ENCODE assay signal across 24 cellular contexts in genomic region chr11:64330888-64331287, GRCh38. TPM values are rescaled to one million over a fixed set of nuclear protein-coding genes. Genes with fewer than 3 reads are reported as not detected.
DNase-seq lines count a peak whose midpoint lies in the region; ATAC-seq and TF ChIP-seq lines count a peak whose summit lies in the region.
"Had no signal": no experiment of that assay in that cellular context is flagged by ENCODE, and none has a peak within 500 bp of the region (broad histone marks: within the 10 kb centered on the region; RNA-seq: fewer than 3 reads in every experiment).

No MANE protein-coding gene starts in this region.

- H3K4me3 ChIP-seq in HCT116 (replicated peaks in 1 of 2; ENCODE audit: low read depth in 1 of 2, low read length in 2 of 2) (no peak overlapping the region), aorta (ENCODE audit: low read length in 2 of 2) (no peak overlapping the region)
- H3K4me3 ChIP-seq: smooth muscle cell, testis had no signal

- no peak overlapping the region for H2AFZ ChIP-seq in HCT116 (ENCODE audit: low read depth, low read length, poor library complexity, severe bottlenecking)

- WGBS in aorta, 2 donors, result 89 to 90% methylated on average over 11 of the region's 11 CpGs

- peak overlapping the region; percentile 78 for H3K4me2 ChIP-seq in HCT116 (ENCODE audit: low read length)
- H3K4me2 ChIP-seq: smooth muscle cell had no signal

- H3K4me1 Mint-ChIP-seq in WTC11, result peaks cover 10% of the 10 kb centered on the region
- H3K4me1 Mint-ChIP-seq in natural killer cell treated with Interleukin-12 subunit alpha and Interleukin-12 subunit beta and Interleukin-15 and Interleukin-18, amount 100 ng/mL, for 72 hours (ENCODE audit: low read depth in 2 of 2), result peaks cover 17 to 24% of the 10 kb centered on the region in 2 donors

- H3K36me3 ChIP-seq in HCT116 (ENCODE audit: control insufficient read depth in 1 of 2, insufficient read depth in 2 of 2, low read length in 2 of 2) (no peaks in the 10 kb centered on the region), aorta (ENCODE audit: control insufficient read depth in 1 of 2, insufficient read depth in 2 of 2, low read length in 1 of 2) (no peaks in the 10 kb centered on the region)
- H3K36me3 ChIP-seq: brain microvascular endothelial cell had no signal

- no peaks in the 10 kb centered on the region for H4K20me1 ChIP-seq in HCT116 (ENCODE audit: insufficient read depth)

- DNase-seq in HCT116 (ENCODE audit: low read depth, low spot score) (no peak), WTC11 (ENCODE audit: low spot score) (peak; percentile 11), aorta (no peak), NCI-H1930 (lab: John Stamatoyannopoulos, UW) (no peak)
- no peak for DNase-seq in natural killer cell treated with Interleukin-12 subunit alpha and Interleukin-12 subunit beta and Interleukin-15 and Interleukin-18, amount 100 ng/mL, for 72 hours (ENCODE audit: low spot score)
- no peak for DNase-seq in activated CD4-positive, CD25-positive, alpha-beta regulatory T cell (lab: John Stamatoyannopoulos, UW)
- DNase-seq: activated CD4-positive, alpha-beta T cell treated with anti-CD3 and anti-CD28 coated beads for 4 hours; brain microvascular endothelial cell; CD4-positive, alpha-beta T cell; cortex of kidney; DMS 273 treated with DMSO at 0.1 percent for 48 hours; head of caudate nucleus; NCI-H1092 treated with DMSO at 0.1 percent for 48 hours; NCI-H2029; NCI-H345; NCI-H82; OCI-M1; retina; SIG-M5; stimulated activated CD4-positive, alpha-beta T cell treated with anti-CD3 and anti-CD28 coated beads, Interleukin-2, amount 100 ng/mL, for 48 hours; stimulated activated naive CD4-positive, alpha-beta T cell; testis had no signal

- TF ChIP-seq CTCF in HCT116 (IDR thresholded peaks at IDR 0.05 in 2 of 3, conservative IDR thresholded peaks at IDR 0.05 in 1 of 3; ENCODE audit: borderline replicate concordance in 1 of 3, insufficient read depth in 1 of 3, low read depth in 2 of 3, low read length in 2 of 3) (no peak), WTC11 (IDR thresholded peaks at IDR 0.05) (no peak)

- no peaks in the 10 kb centered on the region for H3K79me2 ChIP-seq in HCT116 (ENCODE audit: insufficient read depth, low read length)

- BruUV-seq in HCT116 (replicated peaks; lab: Mats Ljungman, UMichigan), result no TSS peak

- intact Hi-C loops in HCT116 (cut with micrococcal nuclease), result loop anchor here (1.0 kb wide), 1 partner anchor 14 kb away; the partner anchor contains the start of gene TRMT112
- intact Hi-C loops in aorta (cut with DNase I), result no loop called here

- ATAC-seq in HCT116 (no peak), WTC11 (no peak), aorta (ENCODE audit: low FRiP score) (no peak)
- no peak for ATAC-seq in natural killer cell treated with Interleukin-12 subunit alpha and Interleukin-12 subunit beta and Interleukin-15 and Interleukin-18, amount 100 ng/mL, for 72 hours

- no peaks in the 10 kb centered on the region for H3K36me3 Mint-ChIP-seq in WTC11
- no peaks in the 10 kb centered on the region for H3K36me3 Mint-ChIP-seq in natural killer cell treated with Interleukin-12 subunit alpha and Interleukin-12 subunit beta and Interleukin-15 and Interleukin-18, amount 100 ng/mL, for 72 hours

- H3K9me3 ChIP-seq in HCT116 (ENCODE audit: control insufficient read depth in 1 of 2, insufficient read depth in 1 of 2, low read depth in 1 of 2, low read length in 2 of 2) (no peaks in the 10 kb centered on the region), aorta (ENCODE audit: control insufficient read depth, low read length) (no peaks in the 10 kb centered on the region)
- H3K9me3 ChIP-seq: testis had no signal

- H3K27me3 Mint-ChIP-seq in WTC11 (ENCODE audit: low read depth), result peaks cover 14% of the 10 kb centered on the region; the same call in 1 of the 2 replicates
- no peaks in the 10 kb centered on the region for H3K27me3 Mint-ChIP-seq in natural killer cell treated with Interleukin-12 subunit alpha and Interleukin-12 subunit beta and Interleukin-15 and Interleukin-18, amount 100 ng/mL, for 72 hours
- H3K27me3 Mint-ChIP-seq: CD4-positive, alpha-beta T cell had no signal

- TF ChIP-seq RAD21 in HCT116 (IDR thresholded peaks at IDR 0.05; ENCODE audit: low read depth), result no peak

- no peak overlapping the region for H3K27ac Mint-ChIP-seq in WTC11
- peak overlapping the region; percentile 75 to 79 for H3K27ac Mint-ChIP-seq in natural killer cell treated with Interleukin-12 subunit alpha and Interleukin-12 subunit beta and Interleukin-15 and Interleukin-18, amount 100 ng/mL, for 72 hours

- no peak for TF ChIP-seq POLR2A in HCT116 (IDR thresholded peaks at IDR 0.05; ENCODE audit: borderline replicate concordance, extremely low read depth, insufficient read depth, insufficient read length)

- H3K4me1 ChIP-seq in HCT116 (ENCODE audit: control insufficient read depth in 1 of 2, insufficient read depth in 2 of 2, low read length in 2 of 2) (peaks cover 29 to 47% of the 10 kb centered on the region in 2 experiments), aorta (ENCODE audit: control insufficient read depth in 1 of 2, insufficient read depth in 2 of 2, low read length in 2 of 2) (no peaks in the 10 kb centered on the region)

- peak overlapping the region; percentile 62; the same call in 1 of the 2 replicates for H3K9ac ChIP-seq in HCT116 (ENCODE audit: low read length)

- H3K4me3 Mint-ChIP-seq in WTC11, result no peak overlapping the region
- H3K4me3 Mint-ChIP-seq in natural killer cell treated with Interleukin-12 subunit alpha and Interleukin-12 subunit beta and Interleukin-15 and Interleukin-18, amount 100 ng/mL, for 72 hours, result peak overlapping the region; percentile 68
- H3K4me3 Mint-ChIP-seq: CD4-positive, alpha-beta T cell had no signal

- H3K9me3 Mint-ChIP-seq in WTC11, result 0 out of 2 replicates have a peak, but pooled peaks cover 3% of the 10 kb centered on the region
- no peaks in the 10 kb centered on the region for H3K9me3 Mint-ChIP-seq in natural killer cell treated with Interleukin-12 subunit alpha and Interleukin-12 subunit beta and Interleukin-15 and Interleukin-18, amount 100 ng/mL, for 72 hours
- H3K9me3 Mint-ChIP-seq: activated T-helper 2 cell treated with anti-CD3 and anti-CD28 coated beads, Interferon-gamma antibody, Interleukin-2, Interleukin-4, amounts not matched to agents 10 μg/mL and 5 μg/mL and 100 μg/mL, durations not matched to agents 14 hours and 24 hours and 36 hours; CD4-positive, alpha-beta T cell had no signal

- RAD21 ChIA-PET in HCT116 (lab: Charles Lee; ENCODE audit: low non-redundant PET in 1 of 2, low total read pairs in 2 of 2, uncharacterized antibody in 2 of 2, unreplicated experiment in 2 of 2), result interaction anchor here (1.4 to 1.8 kb wide), 3 partner anchors 13 to 24 kb away, joined by 5 to 8 read pairs (median 6); partner anchors contain the start of genes PRDX5 (in 2 of the 2) and TRMT112 (in 1 of the 2)

- no peaks in the 10 kb centered on the region for H3K27me3 ChIP-seq in HCT116 (ENCODE audit: insufficient read depth, low read length)
- H3K27me3 ChIP-seq in aorta (ENCODE audit: control insufficient read depth in 1 of 2, insufficient read depth in 2 of 2, low read length in 1 of 2), result no peaks in the 10 kb centered on the region
- H3K27me3 ChIP-seq: brain microvascular endothelial cell, testis had no signal

- POLR2A ChIA-PET in HCT116 (lab: Charles Lee) (interaction anchor here (0.9 to 5.9 kb wide), 11 partner anchors 8 to 1490 kb away, joined by 3 to 77 read pairs (median 4); partner anchors contain the start of genes PRDX5 and TRMT112), WTC11 (lab: Charles Lee) (interaction anchor here (1.0 kb wide), 1 partner anchor 14 kb away, joined by 6 read pairs; the partner anchor contains the start of genes PRDX5 and TRMT112)

- CTCF ChIA-PET in HCT116 (lab: Charles Lee), result interaction anchor here (0.8 to 3.9 kb wide), 8 partner anchors 12 to 127 kb away, joined by 3 to 46 read pairs (median 12); partner anchors contain the start of genes BAD, ESRRA, PRDX5 and TRMT112
- CTCF ChIA-PET in WTC11 (lab: Charles Lee), result interaction anchor here (0.5 to 4.8 kb wide), 22 partner anchors 11 to 557 kb away, joined by 3 to 118 read pairs (median 6); partner anchors contain the start of genes BAD, CCDC88B, ESRRA and PRDX5

- no peaks in the 10 kb centered on the region for H3K9me2 ChIP-seq in HCT116 (ENCODE audit: insufficient read depth)

- H3K27ac ChIP-seq in HCT116 (ENCODE audit: low read depth, low read length) (no peak overlapping the region; the same call in 1 of the 2 replicates), aorta (ENCODE audit: low read depth in 1 of 2, low read length in 2 of 2) (no peak overlapping the region)
- H3K27ac ChIP-seq: brain microvascular endothelial cell, testis had no signal

RNA-seq across cellular contexts. Expression of gene CCDC88B, which starts 9.1 kb away (rescaled TPM):
- total RNA-seq in HCT116 (2021; ENCODE audit: unreplicated experiment), result 14.7 TPM
- polyA plus RNA-seq in HCT116 (2012), result 18.7 and 19.8 TPM in 2 replicates
- total RNA-seq in WTC11 (2021), result 17.0 to 22.0 TPM (median 19.9 TPM) in 3 replicates
- total RNA-seq in natural killer cell treated with Interleukin-12 subunit alpha and Interleukin-12 subunit beta and Interleukin-15 and Interleukin-18, amount 100 ng/mL, for 72 hours, result 100 to 1,000 TPM; 172 to 224 TPM
- 10 to 100 TPM in 1 of 2 donors, 1 to 10 TPM in 1; 7.4 to 19.0 TPM for total RNA-seq in aorta
- polyA plus RNA-seq in aorta, result 10 to 100 TPM; 13.4 to 28.5 TPM

RNA-seq across cellular contexts. Expression of gene PRDX5, which starts 13.0 kb away (rescaled TPM):
- total RNA-seq in HCT116 (2021; ENCODE audit: unreplicated experiment) (267 TPM), WTC11 (2021) (255 to 293 TPM (median 282 TPM) in 3 replicates), aorta (10 to 100 TPM; 69.9 to 95.7 TPM)
- polyA plus RNA-seq in HCT116 (2012), result 452 and 454 TPM in 2 replicates
- total RNA-seq in natural killer cell treated with Interleukin-12 subunit alpha and Interleukin-12 subunit beta and Interleukin-15 and Interleukin-18, amount 100 ng/mL, for 72 hours, result 100 to 1,000 TPM in 1 of 2 donors, 10 to 100 TPM in 1; 83.5 to 116 TPM
- polyA plus RNA-seq in aorta, result 100 to 1,000 TPM; 188 to 316 TPM

RNA-seq across cellular contexts. Expression of gene TRMT112, which starts 13.5 kb away (rescaled TPM):
- 328 TPM for total RNA-seq in HCT116 (2021; ENCODE audit: unreplicated experiment)
- polyA plus RNA-seq in HCT116 (2012), result 348 and 366 TPM in 2 replicates
- total RNA-seq in WTC11 (2021), result 285 to 321 TPM (median 314 TPM) in 3 replicates
- total RNA-seq in natural killer cell treated with Interleukin-12 subunit alpha and Interleukin-12 subunit beta and Interleukin-15 and Interleukin-18, amount 100 ng/mL, for 72 hours, result 100 to 1,000 TPM; 171 to 203 TPM
- 100 to 1,000 TPM; 139 TPM for total RNA-seq in aorta
- 100 to 1,000 TPM; 207 to 270 TPM for polyA plus RNA-seq in aorta

RNA-seq across cellular contexts. Expression of gene ESRRA, which starts 25.6 kb away (rescaled TPM):
- total RNA-seq in HCT116 (2021; ENCODE audit: unreplicated experiment) (62.7 TPM), WTC11 (2021) (56.3 to 81.9 TPM (median 59.1 TPM) in 3 replicates), aorta (10 to 100 TPM; 25.9 to 27.6 TPM)
- polyA plus RNA-seq in HCT116 (2012), result 37.8 and 43.4 TPM in 2 replicates
- 100 to 1,000 TPM in 1 of 2 donors, 10 to 100 TPM in 1; 67.2 to 116 TPM for total RNA-seq in natural killer cell treated with Interleukin-12 subunit alpha and Interleukin-12 subunit beta and Interleukin-15 and Interleukin-18, amount 100 ng/mL, for 72 hours
- polyA plus RNA-seq in aorta, result 10 to 100 TPM; 32.3 to 54.7 TPM

RNA-seq across cellular contexts. Expression of gene RPS6KA4, which starts 28.1 kb away (rescaled TPM):
- total RNA-seq in HCT116 (2021; ENCODE audit: unreplicated experiment), result 67.3 TPM
- 47.4 and 53.2 TPM in 2 replicates for polyA plus RNA-seq in HCT116 (2012)
- total RNA-seq in WTC11 (2021), result 16.8 to 18.3 TPM (median 18.3 TPM) in 3 replicates
- 10 to 100 TPM; 20.7 to 29.5 TPM for total RNA-seq in natural killer cell treated with Interleukin-12 subunit alpha and Interleukin-12 subunit beta and Interleukin-15 and Interleukin-18, amount 100 ng/mL, for 72 hours
- 10 to 100 TPM; 25.8 to 31.8 TPM for total RNA-seq in aorta
- polyA plus RNA-seq in aorta, result 10 to 100 TPM; 14.1 to 27.2 TPM
